In the genomic region with DNA sequence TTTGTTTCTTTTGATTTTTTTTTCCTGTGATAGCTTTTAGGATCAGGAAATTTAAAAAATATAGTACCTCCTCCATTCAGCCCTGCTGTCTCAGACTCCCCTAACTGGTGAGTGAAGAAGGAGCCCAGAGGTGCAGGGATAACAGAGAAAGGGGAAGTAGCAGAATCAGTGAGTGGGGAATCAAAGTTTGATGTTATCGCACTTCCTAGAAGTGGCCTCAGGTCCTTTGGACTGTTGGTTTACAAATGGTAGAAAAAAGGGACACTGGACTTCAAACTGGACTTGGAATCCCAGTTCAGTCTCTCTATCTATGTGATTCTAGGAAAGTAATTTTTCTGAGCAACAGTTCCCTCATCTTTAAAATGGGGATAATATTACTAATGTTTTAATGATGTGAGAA, we compare ENCODE assay signal across 18 cellular contexts.
"Had no signal": no experiment of that assay in that cellular context is flagged by ENCODE, and none has a peak within 500 bp of the region (broad histone marks: within the 10 kb centered on the region; RNA-seq: fewer than 3 reads in every experiment).

No MANE protein-coding gene starts in this region.

- H3K27me3 Mint-ChIP-seq: activated CD4-positive, alpha-beta T cell treated with anti-CD3 and anti-CD28 coated beads, Interleukin-2, amount 10 ng/mL, durations not matched to agents 24 days and 14 days; activated naive CD8-positive, alpha-beta T cell treated with anti-CD3 and anti-CD28 coated beads for 36 hours; central memory CD8-positive, alpha-beta T cell; stimulated activated naive B cell treated with anti-CD40 and anti-IgM and Interleukin-4, amounts not matched to agents 10 μg/mL and 1 μg/mL and 100 μg/mL, for 72 hours had no signal

- H3K9me3 ChIP-seq: left lung had no signal

- H3K36me3 Mint-ChIP-seq: activated naive CD8-positive, alpha-beta T cell treated with anti-CD3 and anti-CD28 coated beads for 36 hours; natural killer cell had no signal

- H3K27me3 ChIP-seq: brain microvascular endothelial cell, left lung had no signal

- H3K9me3 Mint-ChIP-seq: activated CD4-positive, alpha-beta T cell treated with anti-CD3 and anti-CD28 coated beads, Interleukin-2, amount 10 ng/mL, durations not matched to agents 24 days and 14 days; activated naive CD8-positive, alpha-beta T cell treated with anti-CD3 and anti-CD28 coated beads for 36 hours; activated T-helper 1 cell treated with anti-CD3 and anti-CD28 coated beads, Interleukin-12 subunit alpha, Interleukin-12 subunit beta, Interleukin-2, Interleukin-4 antibody, amounts not matched to agents 30 ng/mL and 10 ng/mL and 1 ng/mL, durations not matched to agents 14 hours and 24 hours and 36 hours; central memory CD8-positive, alpha-beta T cell; natural killer cell; stimulated activated naive B cell treated with anti-CD40 and anti-IgM and Interleukin-4, amounts not matched to agents 10 μg/mL and 1 μg/mL and 100 μg/mL, for 72 hours had no signal

- H3K27ac ChIP-seq: brain microvascular endothelial cell, left lung had no signal

- DNase-seq: activated CD4-positive, alpha-beta T cell treated with anti-CD3 and anti-CD28 coated beads, Interleukin-2, amount 10 ng/mL, durations not matched to agents 24 days and 14 days; activated CD4-positive, CD25-positive, alpha-beta regulatory T cell; activated CD8-positive, alpha-beta memory T cell treated with anti-CD3 and anti-CD28 coated beads for 24 hours; activated naive CD8-positive, alpha-beta T cell treated with anti-CD3 and anti-CD28 coated beads for 36 hours; amygdala; brain microvascular endothelial cell; hippocampal formation; kidney; left lung; natural killer cell; retina; stimulated activated CD4-positive, alpha-beta T cell treated with anti-CD3 and anti-CD28 coated beads, Interleukin-2, amount 100 ng/mL, for 48 hours; stimulated activated naive B cell treated with anti-CD40 and anti-IgM and Interleukin-4, amounts not matched to agents 10 μg/mL and 1 μg/mL and 100 μg/mL, for 72 hours; trophoblast cell had no signal

- H3K36me3 ChIP-seq: brain microvascular endothelial cell, left lung had no signal

- H3K4me3 Mint-ChIP-seq: activated CD4-positive, alpha-beta T cell treated with anti-CD3 and anti-CD28 coated beads, Interleukin-2, amount 10 ng/mL, durations not matched to agents 24 days and 14 days; activated naive CD8-positive, alpha-beta T cell treated with anti-CD3 and anti-CD28 coated beads for 36 hours; activated T-helper 1 cell treated with anti-CD3 and anti-CD28 coated beads, Interleukin-12 subunit alpha, Interleukin-12 subunit beta, Interleukin-2, Interleukin-4 antibody, amounts not matched to agents 30 ng/mL and 10 ng/mL and 1 ng/mL, durations not matched to agents 14 hours and 24 hours and 36 hours; central memory CD8-positive, alpha-beta T cell; natural killer cell; stimulated activated naive B cell treated with anti-CD40 and anti-IgM and Interleukin-4, amounts not matched to agents 10 μg/mL and 1 μg/mL and 100 μg/mL, for 72 hours had no signal

- H3K4me3 ChIP-seq: coronary artery, left lung had no signal

- ATAC-seq: esophagus mucosa, left lung, natural killer cell had no signal

- H3K27ac Mint-ChIP-seq: activated CD4-positive, alpha-beta T cell treated with anti-CD3 and anti-CD28 coated beads, Interleukin-2, amount 10 ng/mL, durations not matched to agents 24 days and 14 days; activated naive CD8-positive, alpha-beta T cell treated with anti-CD3 and anti-CD28 coated beads for 36 hours; activated T-helper 1 cell treated with anti-CD3 and anti-CD28 coated beads, Interleukin-12 subunit alpha, Interleukin-12 subunit beta, Interleukin-2, Interleukin-4 antibody, amounts not matched to agents 30 ng/mL and 10 ng/mL and 1 ng/mL, durations not matched to agents 14 hours and 24 hours and 36 hours; natural killer cell; stimulated activated naive B cell treated with anti-CD40 and anti-IgM and Interleukin-4, amounts not matched to agents 10 μg/mL and 1 μg/mL and 100 μg/mL, for 72 hours had no signal

- FAIRE-seq: kidney had no signal
